ENCODE assay signal across 8 cellular contexts in the genomic region with DNA sequence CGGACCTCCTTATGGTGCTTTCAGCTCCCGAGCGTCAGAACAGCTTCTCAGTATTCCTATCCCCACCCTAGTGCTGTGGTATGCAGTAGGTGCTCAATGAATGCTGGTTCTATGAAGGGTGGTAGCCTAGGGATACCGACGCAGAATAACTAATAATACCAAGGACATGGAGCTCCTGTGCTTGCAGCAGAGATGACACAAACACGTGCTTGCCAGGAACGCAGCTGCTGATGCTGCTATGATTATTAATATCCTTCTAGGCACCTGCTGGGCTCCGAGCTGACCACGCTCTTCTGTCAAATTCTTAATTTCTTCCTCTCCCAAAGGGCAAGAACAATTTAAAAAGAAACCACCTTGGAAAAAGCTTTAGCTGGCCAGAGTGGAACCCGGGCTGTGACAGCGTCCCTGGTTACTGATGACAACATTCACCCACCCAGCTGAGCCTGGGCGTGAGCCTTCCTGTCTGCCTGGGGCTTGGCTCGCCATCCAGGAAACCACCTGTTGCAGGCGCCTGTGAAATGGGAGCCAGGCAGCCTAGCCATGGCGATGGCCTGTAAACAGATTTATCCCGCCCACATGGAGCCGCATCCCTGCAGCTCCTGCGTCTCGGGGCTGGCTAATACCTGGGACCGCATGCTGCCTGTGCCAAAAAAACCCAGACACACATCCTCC. TPM values are rescaled to one million over a fixed set of nuclear protein-coding genes. Genes with fewer than 3 reads are reported as not detected.
A peak's percentile ranks its signal among the peaks of the same experiment; 100 is the strongest.
DNase-seq lines count a peak whose midpoint lies in the region; ATAC-seq and TF ChIP-seq lines count a peak whose summit lies in the region.
"Had no signal": no experiment of that assay in that cellular context is flagged by ENCODE, and none has a peak within 500 bp of the region (broad histone marks: within the 10 kb centered on the region; RNA-seq: fewer than 3 reads in every experiment).

No MANE protein-coding gene starts in this region.

- H3K9me3 ChIP-seq in heart left ventricle (peaks cover 0 to 5% (median 0%) of the 10 kb centered on the region in 12 donors), suprapubic skin (no peaks in the 10 kb centered on the region)

- H3K36me3 Mint-ChIP-seq in T-helper 2 cell treated with Interferon-gamma antibody and Interleukin-4, amounts not matched to agents 5 μg/mL and 100 μg/mL, for 36 hours (ENCODE audit: low read depth) = no peaks in the 10 kb centered on the region

- peak overlapping the region; percentile 24 to 93 (median 70) for H3K27ac ChIP-seq in heart left ventricle
- peak overlapping the region; percentile 12 for H3K27ac ChIP-seq in suprapubic skin

- 35 to 43% (median 37%) methylated on average over 16 to 20 of the region's 20 CpGs for WGBS in heart left ventricle, 4 donors
- 61% methylated on average over 10 of the region's 20 CpGs for WGBS in suprapubic skin

- intact Hi-C loops in heart left ventricle (cut with DNase I) = loop anchor here in 1 of 10 donors (5.0 kb wide), 1 partner anchor 59 kb away; no protein-coding TSS in a partner anchor

- H3K9me3 Mint-ChIP-seq in T-helper 2 cell treated with Interferon-gamma antibody and Interleukin-4, amounts not matched to agents 5 μg/mL and 100 μg/mL, for 36 hours = no peaks in the 10 kb centered on the region

- H3K4me1 ChIP-seq in heart left ventricle (peaks cover 0 to 36% (median 19%) of the 10 kb centered on the region in 12 donors), suprapubic skin (peaks cover 15% of the 10 kb centered on the region)

- H3K27ac Mint-ChIP-seq in T-helper 2 cell treated with Interferon-gamma antibody and Interleukin-4, amounts not matched to agents 5 μg/mL and 100 μg/mL, for 36 hours = no peak overlapping the region
- H3K27ac Mint-ChIP-seq: naive thymus-derived CD8-positive, alpha-beta T cell had no signal

- peaks cover 25% of the 10 kb centered on the region for H3K27me3 Mint-ChIP-seq in T-helper 2 cell treated with Interferon-gamma antibody and Interleukin-4, amounts not matched to agents 5 μg/mL and 100 μg/mL, for 36 hours (ENCODE audit: low read depth)

- ATAC-seq in HG03432 (IDR thresholded peaks at IDR 0.05; ENCODE audit: unreplicated experiment) (peak; percentile 68), heart left ventricle (peak; percentile 78 to 91 (median 82)), HG02973 (IDR thresholded peaks at IDR 0.05; ENCODE audit: unreplicated experiment) (no peak), HG03196 (IDR thresholded peaks at IDR 0.05; ENCODE audit: unreplicated experiment) (no peak)
- ATAC-seq: naive thymus-derived CD8-positive, alpha-beta T cell had no signal

- TF ChIP-seq CTCF in heart left ventricle (IDR thresholded peaks at IDR 0.05) (no peak), suprapubic skin (IDR thresholded peaks at IDR 0.05) (no peak)

- no peak for TF ChIP-seq EP300 in suprapubic skin (IDR thresholded peaks at IDR 0.05)

- DNase-seq in NCI-H526 (lab: John Stamatoyannopoulos, UW) = peak; percentile 84 to 86
- peak; percentile 75 to 79 (median 76) for DNase-seq in heart left ventricle
- DNase-seq in suprapubic skin (ENCODE audit: low spot score in 2 of 2) = peak; percentile 78 to 79
- DNase-seq in T-helper 2 cell treated with Interferon-gamma antibody and Interleukin-4, amounts not matched to agents 5 μg/mL and 100 μg/mL, for 36 hours (ENCODE audit: low spot score) = no peak
- DNase-seq: naive thymus-derived CD8-positive, alpha-beta T cell had no signal

- H3K27me3 ChIP-seq in heart left ventricle (no peaks in the 10 kb centered on the region), suprapubic skin (no peaks in the 10 kb centered on the region)

- no peak overlapping the region for H3K4me3 Mint-ChIP-seq in T-helper 2 cell treated with Interferon-gamma antibody and Interleukin-4, amounts not matched to agents 5 μg/mL and 100 μg/mL, for 36 hours
- H3K4me3 Mint-ChIP-seq: naive thymus-derived CD8-positive, alpha-beta T cell had no signal

- TF ChIP-seq POLR2A in heart left ventricle (IDR thresholded peaks at IDR 0.05) = no peak
- no peak for TF ChIP-seq POLR2A in suprapubic skin (IDR thresholded peaks at IDR 0.05)

- H3K36me3 ChIP-seq in heart left ventricle = no peaks in the 10 kb centered on the region
- no peaks in the 10 kb centered on the region for H3K36me3 ChIP-seq in suprapubic skin

- H3K4me3 ChIP-seq in heart left ventricle = no peak overlapping the region
- H3K4me3 ChIP-seq in suprapubic skin = no peak overlapping the region

- no peaks in the 10 kb centered on the region for H3K4me1 Mint-ChIP-seq in T-helper 2 cell treated with Interferon-gamma antibody and Interleukin-4, amounts not matched to agents 5 μg/mL and 100 μg/mL, for 36 hours (ENCODE audit: low read depth)

RNA-seq across cellular contexts. Expression of a gene that starts 28.8 kb away (rescaled TPM):
- total RNA-seq in heart left ventricle = 10 to 100 TPM in 1 of 9 donors, 1 to 10 TPM in 8; 4.6 to 10.2 (median 6.8) TPM
- polyA plus RNA-seq in heart left ventricle = 1 to 10 TPM; 3.1 to 4.3 TPM
- 10 to 100 TPM in 1 of 4 donors, 1 to 10 TPM in 3; 5.0 to 25.7 (median 7.0) TPM for total RNA-seq in suprapubic skin

Comparison
In these comparisons a context has a peak if more than half of its experiments do, and no peak if none do; other contexts are left out.
1. ATAC-seq: peak in HG03432 (single experiment) and heart left ventricle (4 of 4); none in HG02973 (single experiment) and HG03196 (single experiment).